Comparison of ENCODE assay signal across 20 cellular contexts in the genomic region with DNA sequence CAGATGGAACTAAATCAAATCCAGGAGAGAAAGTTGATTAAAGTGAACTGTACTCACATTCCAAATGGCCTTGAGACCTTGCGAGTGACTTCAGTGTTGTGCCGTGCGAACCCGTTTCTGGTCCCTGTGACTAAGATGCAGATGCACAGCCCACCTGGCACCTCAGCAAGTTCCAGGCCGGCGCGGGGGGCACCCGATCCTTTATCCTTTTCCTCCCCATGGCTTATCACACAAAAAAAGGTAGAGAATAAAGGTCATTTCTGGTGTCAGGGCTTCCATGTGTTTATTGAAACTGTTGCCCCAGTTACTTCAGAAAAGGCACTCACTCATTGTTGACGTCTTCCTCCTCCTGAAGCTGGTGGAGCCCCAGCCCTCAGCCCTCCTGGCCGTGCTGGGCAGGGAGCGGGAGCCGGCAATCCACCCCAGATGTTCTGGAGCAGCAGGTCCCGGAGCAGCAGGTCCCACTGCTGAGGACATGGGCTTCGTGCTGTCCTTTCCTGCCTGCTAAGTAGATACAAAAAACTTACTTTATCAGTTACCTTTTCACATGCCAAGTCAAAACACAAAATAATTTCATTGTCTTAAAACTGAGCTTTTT.
"Had no signal": no experiment of that assay in that cellular context is flagged by ENCODE, and none has a peak within 500 bp of the region (broad histone marks: within the 10 kb centered on the region; RNA-seq: fewer than 3 reads in every experiment).

No MANE protein-coding gene starts in this region.

- H3K36me3 ChIP-seq: brain microvascular endothelial cell had no signal

- H2AFZ ChIP-seq: hepatocyte had no signal

- H3K9me3 ChIP-seq: sigmoid colon, SJSA1 had no signal

- H3K4me1 Mint-ChIP-seq: activated B cell treated with CpG ODN at 0.5 μM for 24 hours had no signal

- H3K9me3 Mint-ChIP-seq: stimulated activated memory B cell treated with anti-CD40 and anti-IgM and Interleukin-4, amounts not matched to agents 10 μg/mL and 1 μg/mL and 100 μg/mL, for 72 hours had no signal

- ATAC-seq: activated T-cell treated with anti-CD3 and anti-CD28 coated beads, Interleukin-2, amount 50 U/mL, for 72 hours; stimulated activated memory B cell treated with anti-CD40 and anti-IgM and Interleukin-4, amounts not matched to agents 10 μg/mL and 1 μg/mL and 100 μg/mL, for 72 hours had no signal

- H3K4me1 ChIP-seq: sigmoid colon, SJSA1, tibial nerve had no signal

- H3K4me3 Mint-ChIP-seq: activated B cell treated with CpG ODN at 0.5 μM for 24 hours; activated naive CD8-positive, alpha-beta T cell treated with anti-CD3 and anti-CD28 coated beads for 36 hours; activated T-cell treated with anti-CD3 and anti-CD28 coated beads, Interleukin-2, amount 50 U/mL, for 72 hours; stimulated activated memory B cell treated with anti-CD40 and anti-IgM and Interleukin-4, amounts not matched to agents 10 μg/mL and 1 μg/mL and 100 μg/mL, for 72 hours had no signal

- H3K27me3 Mint-ChIP-seq: activated B cell treated with CpG ODN at 0.5 μM for 24 hours; activated naive CD8-positive, alpha-beta T cell treated with anti-CD3 and anti-CD28 coated beads for 36 hours; stimulated activated memory B cell treated with anti-CD40 and anti-IgM and Interleukin-4, amounts not matched to agents 10 μg/mL and 1 μg/mL and 100 μg/mL, for 72 hours had no signal

- H3K4me3 ChIP-seq: hepatocyte, sigmoid colon, SJSA1, tibial nerve had no signal

- H3K27ac ChIP-seq: brain microvascular endothelial cell, hepatocyte, sigmoid colon, SJSA1, tibial nerve had no signal

- H3K27me3 ChIP-seq: brain microvascular endothelial cell, hepatocyte, sigmoid colon, SJSA1, tibial nerve had no signal

- FAIRE-seq: TTC549 had no signal

- H3K27ac Mint-ChIP-seq: activated B cell treated with CpG ODN at 0.5 μM for 24 hours; activated naive CD8-positive, alpha-beta T cell treated with anti-CD3 and anti-CD28 coated beads for 36 hours; activated T-cell treated with anti-CD3 and anti-CD28 coated beads, Interleukin-2, amount 50 U/mL, for 72 hours; stimulated activated memory B cell treated with anti-CD40 and anti-IgM and Interleukin-4, amounts not matched to agents 10 μg/mL and 1 μg/mL and 100 μg/mL, for 72 hours had no signal

- DNase-seq: activated B cell treated with CpG ODN at 0.5 μM for 24 hours; activated CD4-positive, alpha-beta T cell treated with anti-CD3 and anti-CD28 coated beads for 48 hours; activated CD8-positive, alpha-beta memory T cell treated with anti-CD3 and anti-CD28 coated beads, Interleukin-2, amount 50 U/mL, for 48 hours; activated gamma-delta T cell; activated naive CD8-positive, alpha-beta T cell treated with anti-CD3 and anti-CD28 coated beads for 36 hours; activated T-cell treated with anti-CD3 and anti-CD28 coated beads, Interleukin-2, amount 50 U/mL, for 72 hours; anterior cingulate cortex; brain microvascular endothelial cell; cerebellar nuclear complex; effector memory CD4-positive, alpha-beta T cell; erythroblast; mesendoderm; sigmoid colon; stimulated activated CD4-positive, alpha-beta T cell treated with anti-CD3 and anti-CD28 coated beads, Interleukin-12 subunit alpha, Interleukin-12 subunit beta, amount 100 ng/mL, for 4 hours; stimulated activated CD4-positive, alpha-beta T cell treated with anti-CD3 and anti-CD28 coated beads, Interleukin-2, amount 100 ng/mL, for 24 hours had no signal

- H3K4me2 ChIP-seq: hepatocyte had no signal
